In the genomic region with DNA sequence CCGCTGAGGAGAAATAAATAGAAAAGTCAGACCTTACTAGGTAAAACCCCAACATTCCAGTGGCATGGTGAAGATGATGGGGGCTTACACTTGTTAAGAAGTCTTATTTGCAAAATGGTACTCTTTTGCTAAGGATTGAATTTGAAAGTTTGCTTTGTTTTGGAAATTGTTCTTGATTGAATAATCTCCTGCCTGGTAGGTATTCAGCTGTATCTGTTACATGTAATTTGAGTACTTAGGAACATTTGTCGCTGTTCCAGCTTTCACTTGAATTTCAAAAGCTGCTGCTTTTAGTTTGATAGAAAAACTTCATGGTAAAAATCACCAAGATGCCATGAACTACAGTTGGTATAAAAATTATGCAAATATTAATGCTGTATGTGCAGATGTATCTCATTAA, we compare ENCODE assay signal across 26 cellular contexts. TPM values are rescaled to one million over a fixed set of nuclear protein-coding genes. Genes with fewer than 3 reads are reported as not detected.
A peak's percentile ranks its signal among the peaks of the same experiment; 100 is the strongest.
DNase-seq lines count a peak whose midpoint lies in the region; ATAC-seq, FAIRE-seq and TF ChIP-seq lines count a peak whose summit lies in the region.
"Had no signal": no experiment of that assay in that cellular context is flagged by ENCODE, and none has a peak within 500 bp of the region (broad histone marks: within the 10 kb centered on the region; RNA-seq: fewer than 3 reads in every experiment).

No MANE protein-coding gene starts in this region.

- no peaks in the 10 kb centered on the region for H3K27me3 ChIP-seq in heart right ventricle
- no peaks in the 10 kb centered on the region for H3K27me3 ChIP-seq in naive thymus-derived CD4-positive, alpha-beta T cell (ENCODE audit: control insufficient read depth in 2 of 2, insufficient read depth in 2 of 2, low read length in 2 of 2)
- H3K27me3 ChIP-seq: gastroesophageal sphincter, pancreas, upper lobe of right lung had no signal

- intact Hi-C loops in left ventricle myocardium superior (cut with micrococcal nuclease) (no loop called here), heart right ventricle (cut with DNase I) (no loop called here)
- intact Hi-C loops in naive thymus-derived CD4-positive, alpha-beta T cell (cut with micrococcal nuclease): no loop called here

- no peaks in the 10 kb centered on the region for H3K9me3 Mint-ChIP-seq in naive thymus-derived CD4-positive, alpha-beta T cell
- H3K9me3 Mint-ChIP-seq: activated naive CD4-positive, alpha-beta T cell treated with anti-CD3 and anti-CD28 coated beads for 36 hours; naive B cell had no signal

- FAIRE-seq in RCC 7860 (lab: Jason Lieb, UNC): no peak
- FAIRE-seq: K562, pancreas had no signal

- 81 to 82% methylated on average over 2 of the region's 2 CpGs for WGBS in heart right ventricle, 2 donors

- peaks cover 0 to 36% (median 4%) of the 10 kb centered on the region in 9 donors for H3K4me1 ChIP-seq in heart right ventricle
- H3K4me1 ChIP-seq in naive thymus-derived CD4-positive, alpha-beta T cell (ENCODE audit: control insufficient read depth in 2 of 2, insufficient read depth in 2 of 2, low read length in 2 of 2): no peaks in the 10 kb centered on the region
- H3K4me1 ChIP-seq: upper lobe of right lung had no signal

- POLR2A ChIA-PET in naive thymus-derived CD4-positive, alpha-beta T cell (lab: Charles Lee): no interaction called here

- no peak overlapping the region for H3K4me3 Mint-ChIP-seq in naive thymus-derived CD4-positive, alpha-beta T cell
- H3K4me3 Mint-ChIP-seq: activated CD4-positive, alpha-beta T cell treated with anti-CD3 and anti-CD28 coated beads for 36 hours; activated naive CD4-positive, alpha-beta T cell treated with anti-CD3 and anti-CD28 coated beads for 36 hours; naive B cell had no signal

- H3K4me3 ChIP-seq in heart right ventricle: no peak overlapping the region
- no peak overlapping the region for H3K4me3 ChIP-seq in choroid plexus epithelial cell (ENCODE audit: low read depth, low read length)
- H3K4me3 ChIP-seq in naive thymus-derived CD4-positive, alpha-beta T cell (ENCODE audit: low read length): no peak overlapping the region
- H3K4me3 ChIP-seq: gastroesophageal sphincter, K562, pancreas, upper lobe of right lung had no signal

- CTCF ChIA-PET in naive thymus-derived CD4-positive, alpha-beta T cell (lab: Charles Lee): no interaction called here

- H3K36me3 Mint-ChIP-seq in naive thymus-derived CD4-positive, alpha-beta T cell: peaks cover 11 to 26% (median 19%) of the 10 kb centered on the region in 5 donors

- no peak for TF ChIP-seq CTCF in heart right ventricle (IDR thresholded peaks at IDR 0.05)
- no peak for TF ChIP-seq CTCF in choroid plexus epithelial cell (conservative IDR thresholded peaks at IDR 0.05; ENCODE audit: low read depth, low read length)

- no peaks in the 10 kb centered on the region for H3K4me1 Mint-ChIP-seq in naive thymus-derived CD4-positive, alpha-beta T cell
- H3K4me1 Mint-ChIP-seq: activated CD4-positive, alpha-beta T cell treated with anti-CD3 and anti-CD28 coated beads for 36 hours; naive B cell had no signal

- peaks cover 0 to 69% (median 26%) of the 10 kb centered on the region in 9 donors for H3K36me3 ChIP-seq in heart right ventricle
- H3K36me3 ChIP-seq in naive thymus-derived CD4-positive, alpha-beta T cell (ENCODE audit: control insufficient read depth in 2 of 3, insufficient read depth in 3 of 3, low read length in 3 of 3): peaks cover 4 to 14% (median 12%) of the 10 kb centered on the region in 3 experiments

- no peaks in the 10 kb centered on the region for H3K9me3 ChIP-seq in heart right ventricle
- H3K9me3 ChIP-seq in naive thymus-derived CD4-positive, alpha-beta T cell (ENCODE audit: control insufficient read depth in 2 of 3, low read length in 3 of 3): no peaks in the 10 kb centered on the region
- H3K9me3 ChIP-seq: gastroesophageal sphincter, pancreas, upper lobe of right lung had no signal

- ATAC-seq in left ventricle myocardium superior: peak; percentile 22
- ATAC-seq in heart right ventricle: no peak
- ATAC-seq in naive thymus-derived CD4-positive, alpha-beta T cell: no peak
- no peak for ATAC-seq in HG03571 (IDR thresholded peaks at IDR 0.05; ENCODE audit: unreplicated experiment)
- ATAC-seq: activated CD4-positive, alpha-beta T cell treated with anti-CD3 and anti-CD28 coated beads for 36 hours; gastroesophageal sphincter; K562; pancreas; sciatic nerve; upper lobe of right lung had no signal

- peak overlapping the region in 1 of 10 donors; percentile 45 for H3K27ac ChIP-seq in heart right ventricle
- H3K27ac ChIP-seq in naive thymus-derived CD4-positive, alpha-beta T cell (ENCODE audit: low read depth, low read length): no peak overlapping the region
- H3K27ac ChIP-seq: C4-2B, epithelial cell of prostate, pancreas, upper lobe of right lung had no signal

- no peaks in the 10 kb centered on the region for H3K27me3 Mint-ChIP-seq in naive thymus-derived CD4-positive, alpha-beta T cell
- H3K27me3 Mint-ChIP-seq: activated CD4-positive, alpha-beta T cell treated with anti-CD3 and anti-CD28 coated beads for 36 hours; naive B cell had no signal

- DNase-seq in left ventricle myocardium superior (no peak), heart right ventricle (no peak), choroid plexus epithelial cell (ENCODE audit: low read depth) (peak; percentile 66), myocyte (ENCODE audit: low read depth) (peak; percentile 41), RCC 7860 (ENCODE audit: low spot score) (no peak), DMS153 treated with DMSO at 0.1 percent for 48 hours (lab: John Stamatoyannopoulos, UW; ENCODE audit: unreplicated experiment) (no peak)
- DNase-seq in naive thymus-derived CD4-positive, alpha-beta T cell: no peak
- DNase-seq: activated CD4-positive, alpha-beta T cell treated with anti-CD3 and anti-CD28 coated beads for 36 hours; activated naive CD4-positive, alpha-beta T cell treated with anti-CD3 and anti-CD28 coated beads for 36 hours; activated T-cell treated with anti-CD3 and anti-CD28 coated beads, Interleukin-2, amount 50 U/mL, for 48 hours; kidney glomerular epithelial cell; mesendoderm; naive B cell; NCI-H146; NCI-H345; pancreas; PC-3; SHP77 treated with DMSO at 0.1 percent for 48 hours; T-helper 1 cell; upper lobe of right lung had no signal

- no peak overlapping the region for H3K27ac Mint-ChIP-seq in naive thymus-derived CD4-positive, alpha-beta T cell
- H3K27ac Mint-ChIP-seq: activated CD4-positive, alpha-beta T cell treated with anti-CD3 and anti-CD28 coated beads for 36 hours; activated naive CD4-positive, alpha-beta T cell treated with anti-CD3 and anti-CD28 coated beads for 36 hours had no signal

RNA-seq across cellular contexts. Expression of a gene that starts 44.6 kb away (rescaled TPM):
- total RNA-seq in left ventricle myocardium superior (116 TPM), heart right ventricle (10 to 100 TPM; 78.4 to 98.4 (median 92.4) TPM), myocyte (118 and 127 TPM in 2 replicates)
- polyA plus RNA-seq in heart right ventricle: 10 to 100 TPM; 44.6 to 94.0 TPM
- polyA plus RNA-seq in myocyte (2012): 136 TPM
- total RNA-seq in naive thymus-derived CD4-positive, alpha-beta T cell: 10 to 100 TPM; 40.8 to 72.2 (median 45.6) TPM
- 10 to 100 TPM; 41.6 to 53.8 TPM for polyA plus RNA-seq in naive thymus-derived CD4-positive, alpha-beta T cell

Comparison
In these comparisons a context has a peak if more than half of its experiments do, and no peak if none do; other contexts are left out.
1. DNase-seq: peak in choroid plexus epithelial cell (single experiment) and myocyte (single experiment); none in left ventricle myocardium superior (single experiment), heart right ventricle (0 of 2), naive thymus-derived CD4-positive, alpha-beta T cell (0 of 9), RCC 7860 (single experiment) and DMS153 treated with DMSO at 0.1 percent for 48 hours (single experiment).